27 cellular contexts compared by ENCODE assay signal in the genomic region with DNA sequence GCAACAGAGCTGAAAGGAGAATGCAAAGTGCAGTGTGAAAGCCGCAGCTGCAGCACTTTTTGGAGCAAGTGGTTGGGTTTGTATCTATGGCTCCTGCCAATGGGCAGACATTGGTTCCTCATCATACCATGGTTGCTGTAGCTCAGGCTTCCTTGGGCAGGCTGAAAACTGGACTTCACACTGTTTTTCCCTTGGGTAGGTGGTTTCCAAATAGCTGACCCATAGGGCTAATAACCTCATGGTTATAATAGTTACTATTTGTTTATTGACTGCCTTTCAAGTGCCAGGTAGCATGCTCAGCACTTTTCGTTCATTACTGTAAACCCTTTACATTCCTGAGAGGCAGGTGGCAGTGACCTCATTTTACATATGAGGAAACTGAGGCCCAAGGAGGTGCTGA. TPM values are rescaled to one million over a fixed set of nuclear protein-coding genes. Genes with fewer than 3 reads are reported as not detected.
A peak's percentile ranks its signal among the peaks of the same experiment; 100 is the strongest.
DNase-seq lines count a peak whose midpoint lies in the region; ATAC-seq and TF ChIP-seq lines count a peak whose summit lies in the region.
"Had no signal": no experiment of that assay in that cellular context is flagged by ENCODE, and none has a peak within 500 bp of the region (broad histone marks: within the 10 kb centered on the region; RNA-seq: fewer than 3 reads in every experiment).

No MANE protein-coding gene starts in this region.

- intact Hi-C loops in stomach (cut with DNase I; ENCODE audit: low total_unique reads) = no loop called here

- peaks cover under 1% of the 10 kb centered on the region for H3K27me3 Mint-ChIP-seq in endodermal cell (ENCODE audit: insufficient read depth)
- H3K27me3 Mint-ChIP-seq in stimulated activated naive CD8-positive, alpha-beta T cell treated with anti-CD3 and anti-CD28 coated beads, Interleukin-15, amount 100 ng/mL, for 72 hours = peaks cover 49% of the 10 kb centered on the region

- H3K9ac ChIP-seq in endodermal cell (ENCODE audit: extremely low read depth, low read length, poor library complexity, severe bottlenecking) (no peak overlapping the region), liver (ENCODE audit: low read depth in 1 of 2, low read length in 2 of 2) (no peak overlapping the region)
- H3K9ac ChIP-seq: SK-N-SH had no signal

- H3K4me1 ChIP-seq in endodermal cell (ENCODE audit: control insufficient read depth, insufficient read depth, low read length) (peaks cover 37% of the 10 kb centered on the region), liver (ENCODE audit: control insufficient read depth in 4 of 4, insufficient read depth in 4 of 4, low read length in 3 of 4) (peaks cover 5 to 67% (median 51%) of the 10 kb centered on the region in 4 donors), stomach (peaks cover 33 to 83% (median 61%) of the 10 kb centered on the region in 4 donors)

- peak overlapping the region; percentile 74 for H3K4me3 ChIP-seq in endodermal cell (ENCODE audit: low read length)
- H3K4me3 ChIP-seq in liver (ENCODE audit: low read depth in 1 of 3, low read length in 3 of 3) = no peak overlapping the region
- H3K4me3 ChIP-seq in stomach = no peak overlapping the region
- H3K4me3 ChIP-seq: GM12878, GM23338, HAP-1 had no signal

- H3K27ac Mint-ChIP-seq in endodermal cell = no peak overlapping the region
- no peak overlapping the region for H3K27ac Mint-ChIP-seq in stimulated activated naive CD8-positive, alpha-beta T cell treated with anti-CD3 and anti-CD28 coated beads, Interleukin-15, amount 100 ng/mL, for 72 hours
- H3K27ac Mint-ChIP-seq: B cell; CD8-positive, alpha-beta T cell; GM23338; HFFc6 had no signal

- peaks cover 25% of the 10 kb centered on the region for H3K36me3 Mint-ChIP-seq in endodermal cell (ENCODE audit: low read depth)
- H3K36me3 Mint-ChIP-seq: CD8-positive, alpha-beta T cell had no signal

- TF ChIP-seq EP300 in stomach (IDR thresholded peaks at IDR 0.05) = no peak

- no peak overlapping the region for H3K4me3 Mint-ChIP-seq in endodermal cell
- H3K4me3 Mint-ChIP-seq in stimulated activated naive CD8-positive, alpha-beta T cell treated with anti-CD3 and anti-CD28 coated beads, Interleukin-15, amount 100 ng/mL, for 72 hours = no peak overlapping the region
- H3K4me3 Mint-ChIP-seq: B cell; CD8-positive, alpha-beta T cell; GM23338; HFFc6 had no signal

- TF ChIP-seq POLR2A in stomach (IDR thresholded peaks at IDR 0.05) = no peak

- no peak for TF ChIP-seq CTCF in endodermal cell (conservative IDR thresholded peaks at IDR 0.05)
- TF ChIP-seq CTCF in liver (IDR thresholded peaks at IDR 0.05; ENCODE audit: low read depth, low read length, missing input control) = no peak
- TF ChIP-seq CTCF in stomach (IDR thresholded peaks at IDR 0.05) = no peak

- WGBS in endodermal cell (ENCODE audit: insufficient coverage in 1 of 2, insufficient read length in 1 of 2), 2 experiments = 95 to 100% methylated on average over 2 of the region's 2 CpGs
- WGBS in liver = 40% methylated on average over 2 of the region's 2 CpGs
- 52 to 81% (median 61%) methylated on average over 2 of the region's 2 CpGs for WGBS in stomach, 5 donors

- DNase-seq in RPMI8226 (peak; percentile 71), endodermal cell (peak; percentile 31), stomach (no peak)
- DNase-seq in stimulated activated naive CD8-positive, alpha-beta T cell treated with anti-CD3 and anti-CD28 coated beads, Interleukin-15, amount 100 ng/mL, for 72 hours = no peak
- no peak for DNase-seq in effector CD8-positive, alpha-beta T cell (lab: John Stamatoyannopoulos, UW)
- DNase-seq: Caco-2; CD8-positive, alpha-beta T cell; GDM1; HFFc6; Karpas-422; NCI-H1092 treated with DMSO at 0.1 percent for 48 hours; NCI-H1436; NCI-H187; NCI-H2081 treated with DMSO at 0.1 percent for 48 hours; NCI-H2171; NCI-H345; NCI-H510A treated with DMSO at 0.1 percent for 48 hours; NCI-H748 treated with DMSO at 0.1 percent for 48 hours; SK-N-SH had no signal

- no peak for ATAC-seq in stimulated activated naive CD8-positive, alpha-beta T cell treated with anti-CD3 and anti-CD28 coated beads, Interleukin-15, amount 100 ng/mL, for 72 hours
- no peak for ATAC-seq in HG03280 (IDR thresholded peaks at IDR 0.05; ENCODE audit: unreplicated experiment)
- ATAC-seq in activated CD4-positive, CD25-positive, alpha-beta regulatory T cell treated with anti-CD3 and anti-CD28 coated beads, Interleukin-2, amount 50 U/mL, for 24 hours = no peak
- ATAC-seq: CD8-positive, alpha-beta T cell; GM12878; GM23338 had no signal

- no peaks in the 10 kb centered on the region for H3K27me3 ChIP-seq in endodermal cell (ENCODE audit: control insufficient read depth, insufficient read depth, low read length, poor library complexity, severe bottlenecking)
- H3K27me3 ChIP-seq in liver (ENCODE audit: control insufficient read depth in 4 of 4, insufficient read depth in 4 of 4, low read length in 3 of 4) = no peaks in the 10 kb centered on the region
- peaks cover 0 to 17% (median 4%) of the 10 kb centered on the region in 3 donors for H3K27me3 ChIP-seq in stomach

- no peaks in the 10 kb centered on the region for H3K9me3 Mint-ChIP-seq in endodermal cell
- no peaks in the 10 kb centered on the region for H3K9me3 Mint-ChIP-seq in stimulated activated naive CD8-positive, alpha-beta T cell treated with anti-CD3 and anti-CD28 coated beads, Interleukin-15, amount 100 ng/mL, for 72 hours
- H3K9me3 Mint-ChIP-seq: CD8-positive, alpha-beta T cell; GM23338; HFFc6 had no signal

- H3K36me3 ChIP-seq in endodermal cell (ENCODE audit: control insufficient read depth, insufficient read depth, low read length) = peaks cover 18% of the 10 kb centered on the region
- H3K36me3 ChIP-seq in liver (ENCODE audit: control insufficient read depth in 4 of 4, insufficient read depth in 3 of 4, low read depth in 1 of 4, low read length in 3 of 4) = no peaks in the 10 kb centered on the region
- H3K36me3 ChIP-seq in stomach = no peaks in the 10 kb centered on the region
- H3K36me3 ChIP-seq: HAP-1 had no signal

- H3K27ac ChIP-seq in endodermal cell (ENCODE audit: low read depth, low read length) (no peak overlapping the region), liver (ENCODE audit: low read depth in 1 of 2, low read length in 2 of 2) (peak overlapping the region; percentile 76 to 83), stomach (peak overlapping the region; percentile 66 to 81 (median 76))
- H3K27ac ChIP-seq: C4-2B had no signal

- TF ChIP-seq RAD21 in liver (IDR thresholded peaks at IDR 0.05) = no peak

- H3K9me3 ChIP-seq in endodermal cell (ENCODE audit: control insufficient read depth, low read length) (no peaks in the 10 kb centered on the region), liver (ENCODE audit: control insufficient read depth in 4 of 4, low read length in 3 of 4) (no peaks in the 10 kb centered on the region), stomach (no peaks in the 10 kb centered on the region)
- H3K9me3 ChIP-seq: Caco-2, HAP-1, SK-N-SH had no signal

- H3K4me1 Mint-ChIP-seq in endodermal cell = peaks cover 77% of the 10 kb centered on the region
- H3K4me1 Mint-ChIP-seq in stimulated activated naive CD8-positive, alpha-beta T cell treated with anti-CD3 and anti-CD28 coated beads, Interleukin-15, amount 100 ng/mL, for 72 hours = peaks cover 12% of the 10 kb centered on the region

TF ChIP-seq in liver, 16 proteins besides CTCF, POLR2A, EP300 and RAD21 (continues in another document):
- peak; percentile 50 for TF ChIP-seq HNF4G (IDR thresholded peaks at IDR 0.05)
- peak; percentile 18 for TF ChIP-seq ZBTB33 (IDR thresholded peaks at IDR 0.05)
- TF ChIP-seq SP1 (IDR thresholded peaks at IDR 0.05) = peak; percentile 87
- TF ChIP-seq, protein P1, sequence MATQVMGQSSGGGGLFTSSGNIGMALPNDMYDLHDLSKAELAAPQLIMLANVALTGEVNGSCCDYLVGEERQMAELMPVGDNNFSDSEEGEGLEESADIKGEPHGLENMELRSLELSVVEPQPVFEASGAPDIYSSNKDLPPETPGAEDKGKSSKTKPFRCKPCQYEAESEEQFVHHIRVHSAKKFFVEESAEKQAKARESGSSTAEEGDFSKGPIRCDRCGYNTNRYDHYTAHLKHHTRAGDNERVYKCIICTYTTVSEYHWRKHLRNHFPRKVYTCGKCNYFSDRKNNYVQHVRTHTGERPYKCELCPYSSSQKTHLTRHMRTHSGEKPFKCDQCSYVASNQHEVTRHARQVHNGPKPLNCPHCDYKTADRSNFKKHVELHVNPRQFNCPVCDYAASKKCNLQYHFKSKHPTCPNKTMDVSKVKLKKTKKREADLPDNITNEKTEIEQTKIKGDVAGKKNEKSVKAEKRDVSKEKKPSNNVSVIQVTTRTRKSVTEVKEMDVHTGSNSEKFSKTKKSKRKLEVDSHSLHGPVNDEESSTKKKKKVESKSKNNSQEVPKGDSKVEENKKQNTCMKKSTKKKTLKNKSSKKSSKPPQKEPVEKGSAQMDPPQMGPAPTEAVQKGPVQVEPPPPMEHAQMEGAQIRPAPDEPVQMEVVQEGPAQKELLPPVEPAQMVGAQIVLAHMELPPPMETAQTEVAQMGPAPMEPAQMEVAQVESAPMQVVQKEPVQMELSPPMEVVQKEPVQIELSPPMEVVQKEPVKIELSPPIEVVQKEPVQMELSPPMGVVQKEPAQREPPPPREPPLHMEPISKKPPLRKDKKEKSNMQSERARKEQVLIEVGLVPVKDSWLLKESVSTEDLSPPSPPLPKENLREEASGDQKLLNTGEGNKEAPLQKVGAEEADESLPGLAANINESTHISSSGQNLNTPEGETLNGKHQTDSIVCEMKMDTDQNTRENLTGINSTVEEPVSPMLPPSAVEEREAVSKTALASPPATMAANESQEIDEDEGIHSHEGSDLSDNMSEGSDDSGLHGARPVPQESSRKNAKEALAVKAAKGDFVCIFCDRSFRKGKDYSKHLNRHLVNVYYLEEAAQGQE (IDR thresholded peaks at IDR 0.05) = no peak

RNA-seq across cellular contexts. Expression of gene CGNL1, which starts 4.5 kb away (rescaled TPM):
- total RNA-seq in endodermal cell (10 to 100 TPM; 82.6 to 98.0 TPM), liver (10 to 100 TPM; 19.3 to 31.9 TPM), stomach (10 to 100 TPM in 4 of 5 donors, under 1 TPM in 1; 0.29 to 36.2 (median 29.3) TPM)
- 15.1 TPM for polyA plus RNA-seq in endodermal cell (2013, experiment 1 of 2)
- polyA plus RNA-seq in endodermal cell (2013, experiment 2 of 2) = 15.8 TPM
- polyA plus RNA-seq in liver (10 to 100 TPM; 12.0 to 12.9 TPM), stomach (10 to 100 TPM in 1 of 3 donors, 1 to 10 TPM in 2; 4.9 to 16.4 (median 8.2) TPM)
- total RNA-seq: CD8-positive, alpha-beta T cell had no signal

Comparison
In these comparisons a context has a peak if more than half of its experiments do, and no peak if none do; other contexts are left out.
1. DNase-seq: peak in RPMI8226 (single experiment) and endodermal cell (single experiment); none in stomach (single experiment), stimulated activated naive CD8-positive, alpha-beta T cell treated with anti-CD3 and anti-CD28 coated beads, Interleukin-15, amount 100 ng/mL, for 72 hours (0 of 2) and effector CD8-positive, alpha-beta T cell (single experiment).